ENCODE assay signal across 32 cellular contexts in the genomic region with DNA sequence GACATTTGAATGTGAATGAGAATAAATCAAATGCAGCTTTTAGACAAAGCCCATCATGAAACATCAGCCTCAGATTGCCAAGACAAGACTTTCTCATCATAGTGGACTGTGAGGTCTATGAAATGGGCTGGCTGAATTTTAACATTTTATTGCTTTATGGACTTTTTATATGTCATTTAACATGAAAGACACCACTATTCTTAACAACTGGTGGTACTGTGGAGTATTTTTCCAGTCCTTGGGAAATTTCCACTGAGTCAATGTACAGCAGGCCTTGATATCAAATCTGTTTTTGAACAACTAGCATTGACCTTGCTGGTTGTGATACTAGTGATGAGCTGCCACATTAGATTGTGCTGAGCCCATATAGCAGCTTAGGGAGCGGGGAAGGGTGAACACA.
"Had no signal": no experiment of that assay in that cellular context is flagged by ENCODE, and none has a peak within 500 bp of the region (broad histone marks: within the 10 kb centered on the region; RNA-seq: fewer than 3 reads in every experiment).

No MANE protein-coding gene starts in this region.

- H3K4me1 ChIP-seq: breast epithelium had no signal

- H3K27ac ChIP-seq: adrenal gland, body of pancreas, brain microvascular endothelial cell, breast epithelium, VCaP had no signal

- ATAC-seq: activated CD8-positive, alpha-beta T cell treated with anti-CD3 and anti-CD28 coated beads for 36 hours; activated naive CD4-positive, alpha-beta T cell treated with anti-CD3 and anti-CD28 coated beads, Interleukin-2, amount 50 U/mL, for 72 hours; activated T-cell treated with anti-CD3 and anti-CD28 coated beads, Interleukin-2, amount 50 U/mL, for 4 hours; activated T-cell treated with anti-CD3 and anti-CD28 coated beads, Interleukin-2, amount 50 U/mL, for 72 hours; activated T-helper 17 cell treated with anti-CD3 and anti-CD28 coated beads, Interleukin-2, amount 50 U/mL, for 72 hours; body of pancreas had no signal

- H3K9me3 ChIP-seq: adrenal gland, body of pancreas, breast epithelium had no signal

- DNase-seq: activated B cell treated with CpG ODN at 0.5 μM for 24 hours; activated CD4-positive, alpha-beta memory T cell treated with anti-CD3 and anti-CD28 coated beads for 36 hours; activated CD4-positive, alpha-beta T cell treated with anti-CD3 and anti-CD28 coated beads for 4 hours; activated CD4-positive, alpha-beta T cell treated with anti-CD3 and anti-CD28 coated beads, Interleukin-2, amount 10 ng/mL, durations not matched to agents 24 days and 14 days; activated CD4-positive, alpha-beta T cell treated with anti-CD3 and anti-CD28 coated beads, Interleukin-2, amount 50 U/mL, for 1 hour; activated CD4-positive, alpha-beta T cell treated with anti-CD3 and anti-CD28 coated beads, Interleukin-2, amount 50 U/mL, for 4 hours; activated CD4-positive, CD25-positive, alpha-beta regulatory T cell treated with anti-CD3 and anti-CD28 coated beads, Interleukin-2, amount 50 U/mL, for 72 hours; activated CD8-positive, alpha-beta memory T cell treated with anti-CD3 and anti-CD28 coated beads, Interleukin-2, amount 50 U/mL, for 4 hours; activated CD8-positive, alpha-beta T cell treated with anti-CD3 and anti-CD28 coated beads for 36 hours; activated effector memory CD4-positive, alpha-beta T cell treated with anti-CD3 and anti-CD28 coated beads, Interleukin-2, amount 50 U/mL, for 16 hours; activated gamma-delta T cell treated with Interleukin-2 at 50 U/mL for 16 hours; activated naive CD4-positive, alpha-beta T cell; activated naive CD4-positive, alpha-beta T cell treated with anti-CD3 and anti-CD28 coated beads for 36 hours; activated naive CD4-positive, alpha-beta T cell treated with anti-CD3 and anti-CD28 coated beads, Interleukin-2, amount 50 U/mL, for 16 hours; activated naive CD8-positive, alpha-beta T cell treated with anti-CD3 and anti-CD28 coated beads for 36 hours; activated T-cell treated with anti-CD3 and anti-CD28 coated beads for 4 hours; activated T-cell treated with anti-CD3 and anti-CD28 coated beads, Interleukin-2, amount 50 U/mL, for 1 hour; activated T-cell treated with anti-CD3 and anti-CD28 coated beads, Interleukin-2, amount 50 U/mL, for 4 hours; activated T-cell treated with anti-CD3 and anti-CD28 coated beads, Interleukin-2, amount 50 U/mL, for 72 hours; adrenal gland; amniotic stem cell; aorta; body of pancreas; brain microvascular endothelial cell; central memory CD4-positive, alpha-beta T cell; T-helper 1 cell; T-helper 2 cell; T-helper 9 cell had no signal

- H3K27me3 ChIP-seq: adrenal gland, body of pancreas, brain microvascular endothelial cell, breast epithelium had no signal

- H3K4me3 ChIP-seq: adrenal gland, body of pancreas, breast epithelium had no signal

- H3K36me3 ChIP-seq: adrenal gland, brain microvascular endothelial cell, breast epithelium had no signal
